8 cellular contexts compared by ENCODE assay signal in the genomic region with DNA sequence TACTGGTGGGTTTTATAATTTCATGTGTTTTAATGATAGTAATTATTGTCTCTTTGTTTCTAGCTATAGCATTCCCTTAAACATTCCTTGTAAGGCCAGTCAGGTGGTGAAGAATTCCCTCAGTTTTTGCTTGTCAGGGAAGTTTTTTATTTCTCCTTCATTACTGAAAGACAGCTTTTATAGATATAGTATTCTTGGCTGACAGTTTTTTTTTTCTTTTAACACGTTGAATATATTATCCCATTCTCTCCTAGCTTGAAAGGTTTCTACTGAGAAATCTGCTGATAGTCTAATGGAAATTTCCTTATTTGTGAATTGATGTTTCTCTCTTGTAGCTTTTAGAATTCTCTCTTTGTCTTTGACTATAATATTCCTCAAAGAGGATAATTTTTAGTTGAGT.
"Had no signal": no experiment of that assay in that cellular context is flagged by ENCODE, and none has a peak within 500 bp of the region (broad histone marks: within the 10 kb centered on the region; RNA-seq: fewer than 3 reads in every experiment).

No MANE protein-coding gene starts in this region.

- H3K4me3 ChIP-seq: K562 had no signal

- DNase-seq: IMR-90, KBM-7, KG1 had no signal

- ATAC-seq: HepG2, K562 had no signal

- H3K27ac ChIP-seq: HL-60, KMS-11 had no signal

- H3K27ac Mint-ChIP-seq: IgD-negative memory B cell had no signal
